Comparison of ENCODE assay signal across 35 cellular contexts in genomic region chr15:101801048-101801447, GRCh38. TPM values are rescaled to one million over a fixed set of nuclear protein-coding genes. Genes with fewer than 3 reads are reported as not detected.
"Had no signal": no experiment of that assay in that cellular context is flagged by ENCODE, and none has a peak within 500 bp of the region (broad histone marks: within the 10 kb centered on the region; RNA-seq: fewer than 3 reads in every experiment).

No MANE protein-coding gene starts in this region.

- H3K27ac ChIP-seq: colonic mucosa, epithelial cell of prostate, esophagus squamous epithelium, gastrocnemius medialis, heart right ventricle, left lung, lower lobe of right lung had no signal

- H3K27ac Mint-ChIP-seq: dendritic cell treated with granulocyte-macrophage colony-stimulating factor and Interleukin-4, amounts not matched to agents 40 ng/mL and 50 ng/mL, for 4 days; effector memory CD8-positive, alpha-beta T cell; endodermal cell; mesothelial cell of epicardium; naive thymus-derived CD4-positive, alpha-beta T cell had no signal

- H3K36me3 Mint-ChIP-seq: mesothelial cell of epicardium had no signal

- H3K4me3 Mint-ChIP-seq: dendritic cell treated with granulocyte-macrophage colony-stimulating factor and Interleukin-4, amounts not matched to agents 40 ng/mL and 50 ng/mL, for 4 days; effector memory CD8-positive, alpha-beta T cell; endodermal cell; mesothelial cell of epicardium; naive thymus-derived CD4-positive, alpha-beta T cell had no signal

- FAIRE-seq: endometrium, islet of Langerhans, keratinocyte had no signal

- DNase-seq: colonic mucosa; cortex of kidney; effector CD8-positive, alpha-beta T cell; effector memory CD8-positive, alpha-beta T cell; endodermal cell; erythroblast; esophagus squamous epithelium; foreskin fibroblast; foreskin melanocyte; gastrocnemius medialis; glutamatergic neuron; head of caudate nucleus; heart right ventricle; hippocampal formation; left cardiac atrium; left lung; left ventricle myocardium superior; lower lobe of right lung; mesenchymal stem cell; naive thymus-derived CD4-positive, alpha-beta T cell had no signal

- H3K27me3 ChIP-seq: colonic mucosa, gastrocnemius medialis had no signal

- ATAC-seq: effector memory CD8-positive, alpha-beta T cell; esophagus mucosa; gastrocnemius medialis; heart right ventricle; left cardiac atrium; left lung; left ventricle myocardium superior; lower lobe of right lung; naive thymus-derived CD4-positive, alpha-beta T cell had no signal

- H3K4me1 ChIP-seq: colonic mucosa, esophagus squamous epithelium, gastrocnemius medialis, heart right ventricle, left lung, lower lobe of right lung had no signal

- H3K4me3 ChIP-seq: colonic mucosa, esophagus squamous epithelium, gastrocnemius medialis, heart right ventricle, left lung, lower lobe of right lung had no signal

- H3K9me3 Mint-ChIP-seq: effector memory CD8-positive, alpha-beta T cell; endodermal cell had no signal

- H3K36me3 ChIP-seq: colonic mucosa, esophagus squamous epithelium, gastrocnemius medialis, heart right ventricle, left lung, lower lobe of right lung had no signal

- H3K4me1 Mint-ChIP-seq: endodermal cell; mesothelial cell of epicardium; naive thymus-derived CD4-positive, alpha-beta T cell had no signal

- H3K9me3 ChIP-seq: colonic mucosa, esophagus squamous epithelium, gastrocnemius medialis, lower lobe of right lung had no signal

RNA-seq across cellular contexts. Expression of gene OR4F6, which starts 2.3 kb away (rescaled TPM):
- total RNA-seq: colonic mucosa; dermis microvascular lymphatic vessel endothelial cell; endodermal cell; esophagus mucosa; esophagus squamous epithelium; gastrocnemius medialis; glomerular endothelial cell; heart right ventricle; kidney epithelial cell; left cardiac atrium; left lung; left ventricle myocardium superior; lower leg skin; lower lobe of right lung; lung microvascular endothelial cell; mesenteric fat pad; mesothelial cell of epicardium; mononuclear cell; mucosa of gallbladder; naive thymus-derived CD4-positive, alpha-beta T cell had no signal
- polyA plus RNA-seq: heart right ventricle; keratinocyte; naive thymus-derived CD4-positive, alpha-beta T cell had no signal

RNA-seq across cellular contexts. Expression of gene OR4F15, which starts 11.0 kb away (rescaled TPM):
- total RNA-seq: colonic mucosa, dermis microvascular lymphatic vessel endothelial cell, endodermal cell, esophagus mucosa, gastrocnemius medialis, glomerular endothelial cell, heart right ventricle, left cardiac atrium, left lung, left ventricle myocardium superior, lower leg skin, lower lobe of right lung, lung microvascular endothelial cell, mesenteric fat pad, mesothelial cell of epicardium, mononuclear cell, mucosa of gallbladder had no signal
- polyA plus RNA-seq: heart right ventricle; keratinocyte; naive thymus-derived CD4-positive, alpha-beta T cell had no signal
